In the genomic region with DNA sequence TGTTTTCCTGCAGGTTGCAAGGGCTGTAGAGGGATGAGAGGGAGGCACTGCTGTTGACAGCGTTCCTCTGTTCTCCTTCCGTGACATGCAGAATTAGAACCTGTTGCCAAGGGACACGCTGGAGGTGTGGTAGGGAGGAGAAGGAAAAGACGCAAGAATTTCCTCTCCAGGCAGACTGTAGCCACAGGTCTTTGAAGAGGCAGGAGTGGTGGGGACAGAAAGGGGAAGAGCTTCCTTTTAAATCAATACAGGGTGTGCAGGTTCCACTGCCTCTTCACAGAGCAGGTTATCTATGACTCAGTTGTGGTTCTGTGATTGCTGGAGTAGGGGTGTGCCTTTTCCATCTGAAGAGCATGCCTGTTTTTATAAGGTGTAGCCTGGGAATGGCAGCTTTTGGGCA, we compare ENCODE assay signal across 12 cellular contexts.
A peak's percentile ranks its signal among the peaks of the same experiment; 100 is the strongest.
DNase-seq lines count a peak whose midpoint lies in the region; ATAC-seq, FAIRE-seq and TF ChIP-seq lines count a peak whose summit lies in the region.
"Had no signal": no experiment of that assay in that cellular context is flagged by ENCODE, and none has a peak within 500 bp of the region (broad histone marks: within the 10 kb centered on the region; RNA-seq: fewer than 3 reads in every experiment).

No MANE protein-coding gene starts in this region.

- no peak overlapping the region for H2BK20ac ChIP-seq in IMR-90 (ENCODE audit: low read depth, low read length)

- H3K36me3 Mint-ChIP-seq in CD4-positive, alpha-beta T cell (ENCODE audit: low read depth), result no peaks in the 10 kb centered on the region
- no peaks in the 10 kb centered on the region for H3K36me3 Mint-ChIP-seq in activated T-cell treated with anti-CD3 and anti-CD28 coated beads, Interleukin-2, amount 50 U/mL, for 72 hours (ENCODE audit: insufficient read depth in 2 of 2)

- H3K27me3 ChIP-seq in CD4-positive, alpha-beta T cell (ENCODE audit: control insufficient read depth, insufficient read depth, low read length), result no peaks in the 10 kb centered on the region
- H3K27me3 ChIP-seq in IMR-90 (ENCODE audit: control insufficient read depth, insufficient read depth, low read length), result no peaks in the 10 kb centered on the region
- no peaks in the 10 kb centered on the region for H3K27me3 ChIP-seq in bronchial epithelial cell (ENCODE audit: control insufficient read depth, insufficient read depth, low read length)
- H3K27me3 ChIP-seq in neuronal stem cell (ENCODE audit: control insufficient read depth in 3 of 3, insufficient read depth in 3 of 3, low read depth in 1 of 3, low read length in 3 of 3), result no peaks in the 10 kb centered on the region
- H3K27me3 ChIP-seq: MG63 had no signal

- DNase-seq in CD4-positive, alpha-beta T cell, result no peak
- DNase-seq in IMR-90, result no peak
- peak; percentile 82 for DNase-seq in bronchial epithelial cell (ENCODE audit: low read depth)
- DNase-seq in mucosa of gallbladder (ENCODE audit: low spot score), result peak; percentile 74
- no peak for DNase-seq in neuronal stem cell (ENCODE audit: low spot score)
- no peak for DNase-seq in effector CD8-positive, alpha-beta T cell (lab: John Stamatoyannopoulos, UW)
- no peak for DNase-seq in activated T-cell treated with anti-CD3 and anti-CD28 coated beads, Interleukin-2, amount 50 U/mL, for 72 hours
- DNase-seq in NCI-H446 (lab: John Stamatoyannopoulos, UW), result no peak
- DNase-seq: activated gamma-delta T cell, DMS79 treated with DMSO at 0.1 percent for 48 hours, MG63 had no signal

- H2AK5ac ChIP-seq in IMR-90 (ENCODE audit: low read depth, low read length) (peak overlapping the region; percentile 13; the same call in 1 of the 2 replicates), neuronal stem cell (ENCODE audit: low read depth, low read length) (no peak overlapping the region)

- peak overlapping the region; percentile 12 for H3K4me3 Mint-ChIP-seq in CD4-positive, alpha-beta T cell
- no peak overlapping the region for H3K4me3 Mint-ChIP-seq in activated T-cell treated with anti-CD3 and anti-CD28 coated beads, Interleukin-2, amount 50 U/mL, for 72 hours

- H4K8ac ChIP-seq in IMR-90 (ENCODE audit: low read depth in 2 of 2, low read length in 2 of 2) (peak overlapping the region in 1 of 2 experiments; percentile 17; a peak in 1 of 4 replicates), neuronal stem cell (ENCODE audit: low read depth, low read length) (no peak overlapping the region)

- H3K23ac ChIP-seq in IMR-90 (ENCODE audit: low read depth, low read length) (no peak overlapping the region), neuronal stem cell (ENCODE audit: low read depth, low read length, poor library complexity) (no peak overlapping the region)

- H2AK9ac ChIP-seq in IMR-90 (replicated peaks; ENCODE audit: low read depth, low read length, poor library complexity), result no peak overlapping the region

- TF ChIP-seq CTCF in CD4-positive, alpha-beta T cell (IDR thresholded peaks at IDR 0.05), result no peak
- TF ChIP-seq CTCF in IMR-90 (conservative IDR thresholded peaks at IDR 0.05; ENCODE audit: low read depth, low read length), result no peak
- no peak for TF ChIP-seq CTCF in bronchial epithelial cell (IDR thresholded peaks at IDR 0.05; ENCODE audit: insufficient read depth, low read length, severe bottlenecking)

- no peak overlapping the region for H3K9ac ChIP-seq in IMR-90 (ENCODE audit: low read depth, low read length)
- no peak overlapping the region for H3K9ac ChIP-seq in neuronal stem cell (ENCODE audit: low read depth, low read length, poor library complexity)

- H2BK5ac ChIP-seq in IMR-90 (ENCODE audit: low read depth, low read length, poor library complexity, severe bottlenecking), result no peak overlapping the region
- H2BK5ac ChIP-seq in neuronal stem cell (ENCODE audit: low read length), result no peak overlapping the region

- H3K4me2 ChIP-seq in IMR-90 (ENCODE audit: low read depth, low read length), result no peak overlapping the region
- no peak overlapping the region for H3K4me2 ChIP-seq in neuronal stem cell (ENCODE audit: insufficient read depth, low read length, poor library complexity, severe bottlenecking)

- H4K5ac ChIP-seq in IMR-90 (ENCODE audit: low read depth, low read length), result no peak overlapping the region; the same call in 1 of the 2 replicates

- BruUV-seq in IMR-90 (replicated peaks; lab: Mats Ljungman, UMichigan), result no TSS peak

- peak overlapping the region; percentile 64 for H3K18ac ChIP-seq in IMR-90 (ENCODE audit: low read depth, low read length)
- H3K18ac ChIP-seq in neuronal stem cell (ENCODE audit: low read length), result no peak overlapping the region

- peaks cover 27% of the 10 kb centered on the region for H3K36me3 ChIP-seq in IMR-90 (ENCODE audit: control insufficient read depth, insufficient read depth, low read length)
- peaks cover 8% of the 10 kb centered on the region for H3K36me3 ChIP-seq in bronchial epithelial cell (ENCODE audit: control insufficient read depth, insufficient read depth, low read length)
- peaks cover 0 to 55% of the 10 kb centered on the region in 2 donors for H3K36me3 ChIP-seq in neuronal stem cell (replicated peaks in 1 of 2; ENCODE audit: control insufficient read depth in 2 of 2, insufficient read depth in 2 of 2, low read length in 2 of 2)
- H3K36me3 ChIP-seq: MG63 had no signal

- H2BK15ac ChIP-seq in IMR-90 (ENCODE audit: low read depth, low read length) (peak overlapping the region; percentile 20; the same call in 1 of the 3 replicates), neuronal stem cell (ENCODE audit: low read length) (no peak overlapping the region)

- H2AFZ ChIP-seq in IMR-90 (replicated peaks; ENCODE audit: low read length, poor library complexity), result no peak overlapping the region
- no peak overlapping the region for H2AFZ ChIP-seq in neuronal stem cell (ENCODE audit: low read length)

- H3K14ac ChIP-seq in IMR-90 (replicated peaks; ENCODE audit: low read depth, low read length) (peak overlapping the region; percentile 50), neuronal stem cell (ENCODE audit: low read length) (no peak overlapping the region)

- H3K9me3 Mint-ChIP-seq in CD4-positive, alpha-beta T cell, result no peaks in the 10 kb centered on the region
- no peaks in the 10 kb centered on the region for H3K9me3 Mint-ChIP-seq in activated T-cell treated with anti-CD3 and anti-CD28 coated beads, Interleukin-2, amount 50 U/mL, for 72 hours

- CTCF ChIA-PET in CD4-positive, alpha-beta T cell (lab: Charles Lee), result interaction anchor here (1.5 kb wide), 1 partner anchor 35 kb away, joined by 3 read pairs; no protein-coding TSS in a partner anchor
- CTCF ChIA-PET in IMR-90 (lab: Yijun Ruan, JAX), result interaction anchor here (1.1 kb wide), 1 partner anchor 13 kb away, joined by 3 read pairs; no protein-coding TSS in a partner anchor

- dilution Hi-C loops in IMR-90 (cut with HindIII; ENCODE audit: low sequenced_read_pairs, unreplicated experiment), result no loop called here

- H2BK12ac ChIP-seq in neuronal stem cell (ENCODE audit: low read length), result no peak overlapping the region

- no peak for TF ChIP-seq RAD21 in IMR-90 (IDR thresholded peaks at IDR 0.05; ENCODE audit: low read length)

- H3K9me1 ChIP-seq in IMR-90 (ENCODE audit: insufficient read depth, low read length), result peaks cover 20% of the 10 kb centered on the region

- POLR2A ChIA-PET in CD4-positive, alpha-beta T cell (lab: Charles Lee), result interaction anchor here (0.9 to 1.0 kb wide), 2 partner anchors 9 to 14 kb away, joined by 3 read pairs; no protein-coding TSS in a partner anchor
- POLR2A ChIA-PET in IMR-90 (lab: Charles Lee; ENCODE audit: unreplicated experiment), result no interaction called here

- no peak overlapping the region for H3K56ac ChIP-seq in IMR-90 (ENCODE audit: extremely low read depth, insufficient read depth, low read length)

- H4K91ac ChIP-seq in IMR-90 (ENCODE audit: insufficient read depth, low read depth, low read length) (peak overlapping the region; percentile 32; the same call in 1 of the 2 replicates), neuronal stem cell (ENCODE audit: low read depth, low read length, poor library complexity) (no peak overlapping the region)

- FAIRE-seq in bronchial epithelial cell (lab: Jason Lieb, UNC), result peak; percentile 47

- no peak overlapping the region for H3K4me3 ChIP-seq in IMR-90 (ENCODE audit: insufficient read depth, low read depth, low read length)
- H3K4me3 ChIP-seq in bronchial epithelial cell (ENCODE audit: low read depth, low read length), result no peak overlapping the region
- H3K4me3 ChIP-seq in neuronal stem cell (ENCODE audit: low read length in 2 of 2), result no peak overlapping the region
- H3K4me3 ChIP-seq: HAP-1, MG63 had no signal

- peaks cover 29% of the 10 kb centered on the region for H3K4me1 Mint-ChIP-seq in CD4-positive, alpha-beta T cell (ENCODE audit: low read depth)
- H3K4me1 Mint-ChIP-seq in activated T-cell treated with anti-CD3 and anti-CD28 coated beads, Interleukin-2, amount 50 U/mL, for 72 hours (ENCODE audit: low read depth), result peaks cover 27% of the 10 kb centered on the region

- H3K4me1 ChIP-seq in IMR-90 (ENCODE audit: control insufficient read depth, insufficient read depth, low read length) (peaks cover 24% of the 10 kb centered on the region), neuronal stem cell (ENCODE audit: control insufficient read depth in 2 of 2, insufficient read depth in 1 of 2, low read depth in 1 of 2, low read length in 2 of 2) (peaks cover 17 to 29% of the 10 kb centered on the region in 2 donors)

- H3K27me3 Mint-ChIP-seq in CD4-positive, alpha-beta T cell, result no peaks in the 10 kb centered on the region
- no peaks in the 10 kb centered on the region for H3K27me3 Mint-ChIP-seq in activated T-cell treated with anti-CD3 and anti-CD28 coated beads, Interleukin-2, amount 50 U/mL, for 72 hours (ENCODE audit: low read depth)

- no peak overlapping the region for H3K27ac ChIP-seq in CD4-positive, alpha-beta T cell (ENCODE audit: low read depth, low read length)
- H3K27ac ChIP-seq in IMR-90 (ENCODE audit: insufficient read depth, low read length) (no peak overlapping the region), neuronal stem cell (replicated peaks; ENCODE audit: low read length) (no peak overlapping the region)

- no peaks in the 10 kb centered on the region for H4K20me1 ChIP-seq in IMR-90 (ENCODE audit: insufficient read depth, low read length)

- intact Hi-C loops in CD4-positive, alpha-beta T cell (cut with DNase I, micrococcal nuclease), result no loop called here
- intact Hi-C loops in IMR-90 (cut with micrococcal nuclease), result no loop called here

- no peak overlapping the region for H3K27ac Mint-ChIP-seq in CD4-positive, alpha-beta T cell
- H3K27ac Mint-ChIP-seq in activated T-cell treated with anti-CD3 and anti-CD28 coated beads, Interleukin-2, amount 50 U/mL, for 72 hours, result no peak overlapping the region

- peaks cover 9 to 38% of the 10 kb centered on the region in 2 experiments; a peak in 3 of 4 replicates for H3K79me1 ChIP-seq in IMR-90 (ENCODE audit: low read depth in 1 of 2, low read length in 2 of 2)
- no peaks in the 10 kb centered on the region for H3K79me1 ChIP-seq in neuronal stem cell (ENCODE audit: low read depth, low read length)

- ATAC-seq in CD4-positive, alpha-beta T cell (ENCODE audit: poor library complexity), result no peak
- no peak for ATAC-seq in IMR-90 (ENCODE audit: low read depth)
- no peak for ATAC-seq in activated T-cell treated with anti-CD3 and anti-CD28 coated beads, Interleukin-2, amount 50 U/mL, for 72 hours (replicated peaks in 1 of 2)

- H2BK120ac ChIP-seq in IMR-90 (ENCODE audit: low read depth, low read length) (peak overlapping the region; percentile 17; the same call in 1 of the 2 replicates), neuronal stem cell (ENCODE audit: low read depth, low read length) (no peak overlapping the region)

- TF ChIP-seq POLR2A in IMR-90 (IDR thresholded peaks at IDR 0.05; ENCODE audit: low read depth, low read length), result no peak

- in situ Hi-C loops in IMR-90 (cut with MboI; ENCODE audit: low sequenced_read_pairs), result no loop called here

- H3K9me3 ChIP-seq in CD4-positive, alpha-beta T cell (ENCODE audit: control insufficient read depth, low read length), result no peaks in the 10 kb centered on the region
- H3K9me3 ChIP-seq in IMR-90 (ENCODE audit: control insufficient read depth, insufficient read depth, low read length) (no peaks in the 10 kb centered on the region), neuronal stem cell (replicated peaks in 1 of 2; ENCODE audit: control insufficient read depth in 2 of 2, insufficient read depth in 1 of 2, low read depth in 1 of 2, low read length in 2 of 2) (peaks cover 0 to 13% of the 10 kb centered on the region in 2 donors)
- H3K9me3 ChIP-seq: HAP-1, MG63 had no signal

- no CpG with 5 or more reads among the region's 4 CpGs for WGBS in IMR-90 (ENCODE audit: extremely low coverage in 2 of 2, insufficient read length in 1 of 2), 2 experiments
- WGBS in neuronal stem cell (ENCODE audit: extremely low coverage in 2 of 2, insufficient read length in 2 of 2, insufficient replicate concordance in 1 of 2), 2 donors, result no CpG with 5 or more reads among the region's 4 CpGs

- H3K4ac ChIP-seq in IMR-90 (ENCODE audit: low read depth, low read length), result peak overlapping the region; percentile 50
- no peak overlapping the region for H3K4ac ChIP-seq in neuronal stem cell (ENCODE audit: low read length)

Comparison
In these comparisons a context has a peak if more than half of its experiments do, and no peak if none do; other contexts are left out.
1. DNase-seq: peak in bronchial epithelial cell (single experiment) and mucosa of gallbladder (single experiment); none in CD4-positive, alpha-beta T cell (0 of 10), IMR-90 (single experiment), neuronal stem cell (single experiment), effector CD8-positive, alpha-beta T cell (single experiment), activated T-cell treated with anti-CD3 and anti-CD28 coated beads, Interleukin-2, amount 50 U/mL, for 72 hours (0 of 2) and NCI-H446 (0 of 2).